ENCODE assay signal across 2 cellular contexts in genomic region chr7:133780912-133781311, GRCh38.
A peak's percentile ranks its signal among the peaks of the same experiment; 100 is the strongest.
TF ChIP-seq lines count a peak whose summit lies in the region.

No MANE protein-coding gene starts in this region.

TF ChIP-seq in HepG2, 621 proteins besides CTCF, POLR2A, EP300 and RAD21 (continued from another document):
- TF ChIP-seq ZMYM3 (CRISPR knock-in tag; IDR thresholded peaks at IDR 0.05) (no peak), AGO2 (optimal IDR thresholded peaks at IDR 0.05; ENCODE audit: low read depth, low read length) (no peak), ZNF883 (CRISPR knock-in tag; IDR thresholded peaks at IDR 0.05; ENCODE audit: not compliant biosample characterization) (no peak), ZNF747 (CRISPR knock-in tag; IDR thresholded peaks at IDR 0.05; ENCODE audit: borderline replicate concordance) (no peak), MAFF (IDR thresholded peaks at IDR 0.05; ENCODE audit: low read depth, low read length) (peak; percentile 83), FOSL2 (CRISPR knock-in tag; IDR thresholded peaks at IDR 0.05) (no peak), ZFP36L2 (CRISPR knock-in tag; IDR thresholded peaks at IDR 0.05) (no peak), POLR2AphosphoS2 (IDR thresholded peaks at IDR 0.05; ENCODE audit: low read depth, low read length) (no peak), SP1 (IDR thresholded peaks at IDR 0.05) (no peak), SP1 (CRISPR knock-in tag; IDR thresholded peaks at IDR 0.05) (no peak), ONECUT2 (CRISPR knock-in tag; IDR thresholded peaks at IDR 0.05) (no peak), MAFK (conservative IDR thresholded peaks at IDR 0.05 in 1 of 2, IDR thresholded peaks at IDR 0.05 in 1 of 2; ENCODE audit: low read length in 2 of 2) (peak; percentile 83 to 86), SOX5 (CRISPR knock-in tag; IDR thresholded peaks at IDR 0.05; ENCODE audit: borderline replicate concordance) (no peak)
- TF ChIP-seq, protein P1, sequence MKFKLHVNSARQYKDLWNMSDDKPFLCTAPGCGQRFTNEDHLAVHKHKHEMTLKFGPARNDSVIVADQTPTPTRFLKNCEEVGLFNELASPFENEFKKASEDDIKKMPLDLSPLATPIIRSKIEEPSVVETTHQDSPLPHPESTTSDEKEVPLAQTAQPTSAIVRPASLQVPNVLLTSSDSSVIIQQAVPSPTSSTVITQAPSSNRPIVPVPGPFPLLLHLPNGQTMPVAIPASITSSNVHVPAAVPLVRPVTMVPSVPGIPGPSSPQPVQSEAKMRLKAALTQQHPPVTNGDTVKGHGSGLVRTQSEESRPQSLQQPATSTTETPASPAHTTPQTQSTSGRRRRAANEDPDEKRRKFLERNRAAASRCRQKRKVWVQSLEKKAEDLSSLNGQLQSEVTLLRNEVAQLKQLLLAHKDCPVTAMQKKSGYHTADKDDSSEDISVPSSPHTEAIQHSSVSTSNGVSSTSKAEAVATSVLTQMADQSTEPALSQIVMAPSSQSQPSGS (CRISPR knock-in tag; IDR thresholded peaks at IDR 0.05) = no peak

TF ChIP-seq in K562, 482 proteins besides CTCF, POLR2A, EP300 and RAD21:
- TF ChIP-seq PBX2 (CRISPR knock-in tag; IDR thresholded peaks at IDR 0.05; ENCODE audit: low read depth) (no peak), PBX2 (tag; conservative IDR thresholded peaks at IDR 0.05; ENCODE audit: low read depth) (no peak), MEF2A (IDR thresholded peaks at IDR 0.05; ENCODE audit: control insufficient read depth, low read depth, low read length) (no peak), MAFG (tag; conservative IDR thresholded peaks at IDR 0.05) (peak; percentile 74), ZNF668 (CRISPR knock-in tag; IDR thresholded peaks at IDR 0.05) (no peak), PTRF (tag; IDR thresholded peaks at IDR 0.05) (no peak), ZNF232 (CRISPR knock-in tag; IDR thresholded peaks at IDR 0.05) (no peak), C11orf30 (IDR thresholded peaks at IDR 0.05; ENCODE audit: low read depth) (peak; percentile 78), ZBTB11 (CRISPR knock-in tag; IDR thresholded peaks at IDR 0.05) (no peak), MAFK (IDR thresholded peaks at IDR 0.05; ENCODE audit: low read length) (peak; percentile 73), PTBP1 (IDR thresholded peaks at IDR 0.05; ENCODE audit: low read depth, low read length) (no peak), JUN (IDR thresholded peaks at IDR 0.05; ENCODE audit: borderline replicate concordance, low read depth, low read length) (no peak), JUN (CRISPR knock-in tag; IDR thresholded peaks at IDR 0.05; ENCODE audit: borderline replicate concordance) (no peak), POLR2G (IDR thresholded peaks at IDR 0.05; ENCODE audit: low read depth, low read length) (no peak), RFX5 (IDR thresholded peaks at IDR 0.05; ENCODE audit: low read depth, low read length) (no peak), ZNF23 (CRISPR knock-in tag; IDR thresholded peaks at IDR 0.05) (no peak), MAFF (IDR thresholded peaks at IDR 0.05; ENCODE audit: low read length) (peak; percentile 72; the same call in 1 of the 2 replicates), NBN (IDR thresholded peaks at IDR 0.05; ENCODE audit: low read depth) (no peak), DACH1 (IDR thresholded peaks at IDR 0.05; ENCODE audit: partially characterized antibody) (no peak), ZNF316 (IDR thresholded peaks at IDR 0.05) (peak; percentile 87)
